In the genomic region with DNA sequence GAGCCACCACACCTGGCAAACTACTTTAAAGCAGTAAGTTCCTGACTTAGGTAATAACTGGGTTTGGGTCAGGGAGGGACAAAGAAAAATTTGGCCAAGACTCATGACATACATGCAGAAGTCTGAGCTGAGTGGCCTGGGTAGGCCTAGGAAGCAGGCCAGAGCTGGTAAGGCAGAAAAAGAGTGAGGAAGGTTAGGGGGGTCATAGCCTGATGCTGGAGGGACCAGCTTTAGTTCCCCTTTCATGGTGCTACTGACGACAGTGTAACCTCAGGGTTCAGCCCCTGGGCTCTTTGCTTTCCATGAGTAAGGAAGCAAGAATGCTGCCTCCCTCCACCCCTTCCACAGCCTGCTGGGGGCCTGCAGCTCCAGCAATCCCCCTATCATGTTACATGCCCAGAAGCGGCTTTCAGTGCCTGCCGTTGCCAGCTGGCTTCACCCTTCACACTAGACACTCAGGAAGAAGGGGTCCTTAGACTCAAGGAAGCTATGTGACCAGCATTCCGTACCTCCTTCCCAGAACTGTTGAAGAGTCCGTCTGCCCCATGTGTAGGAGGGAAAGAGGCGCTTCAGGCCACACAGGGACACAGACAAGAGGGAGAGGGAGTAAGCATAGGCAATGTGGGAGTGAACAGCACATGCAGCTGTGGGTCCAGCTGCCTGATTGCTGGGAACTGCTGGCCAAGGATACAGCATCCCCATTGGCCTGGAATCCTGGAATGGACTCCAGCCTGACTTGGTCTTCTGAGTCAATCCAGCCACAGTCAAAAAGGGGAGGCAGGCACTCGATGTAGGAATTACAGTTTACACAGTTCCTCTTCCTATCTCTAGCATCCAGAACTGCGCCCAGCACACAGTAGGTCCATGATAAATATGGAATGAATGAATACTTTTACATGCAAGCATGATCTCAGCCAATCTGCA, we compare ENCODE assay signal across 8 cellular contexts. TPM values are rescaled to one million over a fixed set of nuclear protein-coding genes. Genes with fewer than 3 reads are reported as not detected.
DNase-seq lines count a peak whose midpoint lies in the region; ATAC-seq and TF ChIP-seq lines count a peak whose summit lies in the region.

No MANE protein-coding gene starts in this region.

- DNase-seq in ELF-1 (ENCODE audit: low read depth, low spot score) (peak; percentile 97), NCI-H446 treated with DMSO at 0.1 percent for 48 hours (lab: John Stamatoyannopoulos, UW) (peak; percentile 48), chondrocyte (ENCODE audit: low spot score) (peak; percentile 93), medulla oblongata (ENCODE audit: extremely low spot score) (peak; percentile 43), aorta (peak; percentile 89 to 92), activated T-cell treated with anti-CD3 and anti-CD28 coated beads for 4 hours (no peak), NCI-H1417 treated with DMSO at 0.1 percent for 48 hours (lab: John Stamatoyannopoulos, UW) (no peak), HPDE6-E6E7 (ENCODE audit: extremely low spot score) (no peak)

- intact Hi-C loops in aorta (cut with DNase I), result loop anchor here in 1 of 2 donors (2.0 kb wide), 1 partner anchor 34 kb away; no protein-coding TSS in a partner anchor

- peak overlapping the region in 1 of 2 donors; percentile 93 for H3K27ac ChIP-seq in aorta (ENCODE audit: low read depth in 1 of 2, low read length in 2 of 2)

- 8 to 11% methylated on average over 8 of the region's 8 CpGs for WGBS in aorta, 2 donors

- H3K27ac Mint-ChIP-seq in chondrocyte (ENCODE audit: unreplicated experiment), result peak overlapping the region; percentile 98

- peaks cover 64% of the 10 kb centered on the region for H3K4me1 Mint-ChIP-seq in chondrocyte (ENCODE audit: low read depth)

- no peak for TF ChIP-seq CTCF in chondrocyte (IDR thresholded peaks at IDR 0.05)

- H3K36me3 Mint-ChIP-seq in chondrocyte (ENCODE audit: low read depth), result peaks cover 3% of the 10 kb centered on the region

- H3K27me3 ChIP-seq in aorta (ENCODE audit: control insufficient read depth in 1 of 2, insufficient read depth in 2 of 2, low read length in 1 of 2), result no peaks in the 10 kb centered on the region

- peak overlapping the region; percentile 13 for H3K4me3 Mint-ChIP-seq in chondrocyte (ENCODE audit: unreplicated experiment)

- no peaks in the 10 kb centered on the region for H3K9me3 ChIP-seq in aorta (ENCODE audit: control insufficient read depth, low read length)

- no peaks in the 10 kb centered on the region for H3K36me3 ChIP-seq in aorta (ENCODE audit: control insufficient read depth in 1 of 2, insufficient read depth in 2 of 2, low read length in 1 of 2)

- no peaks in the 10 kb centered on the region for H3K4me1 ChIP-seq in aorta (ENCODE audit: control insufficient read depth in 1 of 2, insufficient read depth in 2 of 2, low read length in 2 of 2)

- H3K4me3 ChIP-seq in aorta (ENCODE audit: low read length in 2 of 2), result no peak overlapping the region

- ATAC-seq in aorta (ENCODE audit: low FRiP score), result peak; percentile 89

- H3K27me3 Mint-ChIP-seq in chondrocyte (ENCODE audit: low read depth), result no peaks in the 10 kb centered on the region

- no peaks in the 10 kb centered on the region for H3K9me3 Mint-ChIP-seq in chondrocyte (ENCODE audit: low read depth)

RNA-seq across cellular contexts. Expression of a gene that starts 4.1 kb away (rescaled TPM):
- total RNA-seq in chondrocyte (54.2 to 84.9 TPM (median 54.8 TPM) in 3 replicates), aorta (10 to 100 TPM; 33.6 to 35.4 TPM)
- 10 to 100 TPM in 1 of 2 donors, 1 to 10 TPM in 1; 9.6 to 13.6 TPM for polyA plus RNA-seq in aorta

RNA-seq across cellular contexts. Expression of a gene that starts 32.4 kb away (rescaled TPM):
- total RNA-seq in chondrocyte, result 30.5 to 31.7 TPM (median 30.5 TPM) in 3 replicates
- 10 to 100 TPM; 70.6 to 76.7 TPM for total RNA-seq in aorta
- 10 to 100 TPM; 37.1 to 70.9 TPM for polyA plus RNA-seq in aorta

Comparison
In these comparisons a context has a peak if more than half of its experiments do, and no peak if none do; other contexts are left out.
1. DNase-seq: peak in ELF-1 (single experiment), NCI-H446 treated with DMSO at 0.1 percent for 48 hours (single experiment), chondrocyte (single experiment), medulla oblongata (single experiment) and aorta (2 of 2); none in activated T-cell treated with anti-CD3 and anti-CD28 coated beads for 4 hours (single experiment), NCI-H1417 treated with DMSO at 0.1 percent for 48 hours (single experiment) and HPDE6-E6E7 (single experiment).